In genomic region chr1:190019717-190020116, GRCh38 we compare ENCODE assay signal across 21 cellular contexts.
DNase-seq lines count a peak whose midpoint lies in the region; ATAC-seq, FAIRE-seq and TF ChIP-seq lines count a peak whose summit lies in the region.
"Had no signal": no experiment of that assay in that cellular context is flagged by ENCODE, and none has a peak within 500 bp of the region (broad histone marks: within the 10 kb centered on the region; RNA-seq: fewer than 3 reads in every experiment).

No MANE protein-coding gene starts in this region.

- TF ChIP-seq POLR2A in HepG2 (IDR thresholded peaks at IDR 0.05; ENCODE audit: insufficient read depth in 1 of 2, low read depth in 2 of 2, low read length in 2 of 2) (no peak), right lobe of liver (IDR thresholded peaks at IDR 0.05) (no peak), GM12878 (IDR thresholded peaks at IDR 0.05; ENCODE audit: low read depth, low read length) (no peak)

- intact Hi-C loops in HepG2 (cut with micrococcal nuclease; ENCODE audit: unreplicated experiment) (no loop called here), right lobe of liver (cut with DNase I) (no loop called here), GM12878 (cut with micrococcal nuclease; ENCODE audit: unreplicated experiment) (no loop called here)

- H3F3A ChIP-seq in MM.1S (ENCODE audit: insufficient read depth, low read length): no peaks in the 10 kb centered on the region

- SMC1A ChIA-PET in GM12878 (lab: Charles Lee; ENCODE audit: uncharacterized antibody, unreplicated experiment): no interaction called here

- TF ChIP-seq RAD21 in HepG2 (CRISPR knock-in tag; IDR thresholded peaks at IDR 0.05) (no peak), GM12878 (IDR thresholded peaks at IDR 0.05; ENCODE audit: insufficient read depth, low read depth, low read length) (no peak)

- in situ Hi-C loops in HepG2 (cut with HindIII; ENCODE audit: extremely low pct_ligation_motif_present, low pct_unique_long_range_greater_than_20kb): no loop called here
- in situ Hi-C loops in GM12878 (cut with MboI): no loop called here

- H4K20me1 ChIP-seq in HepG2 (ENCODE audit: insufficient read depth, low read length): no peaks in the 10 kb centered on the region
- no peaks in the 10 kb centered on the region for H4K20me1 ChIP-seq in MM.1S (ENCODE audit: insufficient read depth, low read length)
- H4K20me1 ChIP-seq in GM12878 (ENCODE audit: control insufficient read depth, insufficient read depth): no peaks in the 10 kb centered on the region

- H3K27ac ChIP-seq in HepG2 (ENCODE audit: extremely low read length, insufficient read depth, low read length) (no peak overlapping the region), right lobe of liver (no peak overlapping the region), MM.1S (ENCODE audit: low read length) (peak overlapping the region; percentile 31; the same call in 1 of the 2 replicates), GM12878 (ENCODE audit: control insufficient read depth, insufficient read depth) (no peak overlapping the region), caudate nucleus (ENCODE audit: low read depth, low read length) (no peak overlapping the region)
- H3K27ac ChIP-seq: 22Rv1, HL-60 had no signal

- H3K4me1 ChIP-seq in HepG2 (ENCODE audit: insufficient read depth, low read length) (no peaks in the 10 kb centered on the region), right lobe of liver (no peaks in the 10 kb centered on the region), MM.1S (ENCODE audit: low read length) (no peaks in the 10 kb centered on the region), GM12878 (ENCODE audit: control insufficient read depth, insufficient read depth, low read length) (no peaks in the 10 kb centered on the region)

- no peak for TF ChIP-seq EP300 in HepG2 (IDR thresholded peaks at IDR 0.05; ENCODE audit: low read depth in 2 of 2, low read length in 2 of 2)
- no peak for TF ChIP-seq EP300 in HepG2 (CRISPR knock-in tag; IDR thresholded peaks at IDR 0.05; ENCODE audit: borderline replicate concordance)
- no peak for TF ChIP-seq EP300 in GM12878 (IDR thresholded peaks at IDR 0.05; ENCODE audit: borderline replicate concordance in 1 of 2, control insufficient read depth in 1 of 2, low read depth in 2 of 2, low read length in 2 of 2)

- H3K27me3 ChIP-seq in HepG2 (ENCODE audit: control insufficient read depth in 1 of 2, insufficient read depth in 2 of 2, low read length in 2 of 2) (no peaks in the 10 kb centered on the region), right lobe of liver (no peaks in the 10 kb centered on the region), MM.1S (replicated peaks; ENCODE audit: insufficient read depth, low read length) (no peaks in the 10 kb centered on the region), GM12878 (replicated peaks in 1 of 2; ENCODE audit: control insufficient read depth in 2 of 2, insufficient read depth in 2 of 2, low read length in 1 of 2) (no peaks in the 10 kb centered on the region)
- H3K27me3 ChIP-seq: MG63 had no signal

- no peak overlapping the region for H3K4me3 ChIP-seq in HepG2 (replicated peaks in 1 of 3; ENCODE audit: insufficient read depth in 1 of 3, low read depth in 2 of 3, low read length in 3 of 3)
- no peak overlapping the region for H3K4me3 ChIP-seq in right lobe of liver
- H3K4me3 ChIP-seq in MM.1S (ENCODE audit: low read length): no peak overlapping the region; the same call in 1 of the 2 replicates
- H3K4me3 ChIP-seq in GM12878: no peak overlapping the region
- H3K4me3 ChIP-seq: MG63 had no signal

- CTCF ChIA-PET in HepG2 (lab: Yijun Ruan, JAX; ENCODE audit: low intra/inter-chr PET ratio, low total read pairs): no interaction called here
- CTCF ChIA-PET in GM12878 (lab: Yijun Ruan, JAX): no interaction called here

- no peaks in the 10 kb centered on the region for H3K79me2 ChIP-seq in HepG2 (ENCODE audit: insufficient read depth, low read length)
- no peaks in the 10 kb centered on the region for H3K79me2 ChIP-seq in MM.1S (ENCODE audit: low read length)
- H3K79me2 ChIP-seq in GM12878 (ENCODE audit: control insufficient read depth, insufficient read depth, low read length): no peaks in the 10 kb centered on the region

- RAD21 ChIA-PET in GM12878 (lab: Charles Lee; ENCODE audit: unreplicated experiment): no interaction called here

- H3K9me3 ChIP-seq in HepG2 (ENCODE audit: low read length): no peaks in the 10 kb centered on the region
- no peaks in the 10 kb centered on the region for H3K9me3 ChIP-seq in right lobe of liver
- no peaks in the 10 kb centered on the region for H3K9me3 ChIP-seq in MM.1S (replicated peaks; ENCODE audit: insufficient read depth, low read length)
- no peaks in the 10 kb centered on the region for H3K9me3 ChIP-seq in GM12878 (replicated peaks; ENCODE audit: control insufficient read depth, insufficient read depth, low read length)
- H3K9me3 ChIP-seq: MG63 had no signal

- no peaks in the 10 kb centered on the region for H3K9me2 ChIP-seq in MM.1S (replicated peaks; ENCODE audit: insufficient read depth, low read length)

- BruUV-seq in HepG2 (replicated peaks; lab: Mats Ljungman, UMichigan): no TSS peak
- no TSS peak for BruUV-seq in GM12878 (replicated peaks; lab: Mats Ljungman, UMichigan)

- FAIRE-seq in HepG2 (lab: Jason Lieb, UNC) (no peak), GM12878 (lab: Jason Lieb, UNC) (no peak)
- FAIRE-seq: GM12891, H1 had no signal

- POLR2A ChIA-PET in HepG2 (lab: Yijun Ruan, JAX) (no interaction called here), GM12878 (lab: Charles Lee) (no interaction called here)

- no peak for TF ChIP-seq CTCF in HepG2 (CRISPR knock-in tag; IDR thresholded peaks at IDR 0.05)
- no peak for TF ChIP-seq CTCF in right lobe of liver (IDR thresholded peaks at IDR 0.05)
- TF ChIP-seq CTCF in MM.1S (IDR thresholded peaks at IDR 0.05; ENCODE audit: low read length): no peak
- TF ChIP-seq CTCF in GM12878 (IDR thresholded peaks at IDR 0.05 in 2 of 3, conservative IDR thresholded peaks at IDR 0.05 in 1 of 3; ENCODE audit: control insufficient read depth in 2 of 3, extremely low read depth in 1 of 3, insufficient read depth in 1 of 3, low read depth in 3 of 3, low read length in 3 of 3): no peak

- peak overlapping the region; percentile 12; the same call in 1 of the 2 replicates for H3K4me2 ChIP-seq in HepG2 (ENCODE audit: low read depth, low read length)
- 0 out of 2 replicates have a peak overlapping the region, but pooled peaks have one; percentile 7 for H3K4me2 ChIP-seq in MM.1S (ENCODE audit: low read depth, low read length)
- no peak overlapping the region for H3K4me2 ChIP-seq in GM12878 (ENCODE audit: control insufficient read depth, insufficient read depth)

- H3K9ac ChIP-seq in HepG2 (ENCODE audit: insufficient read depth, low read depth, low read length) (no peak overlapping the region), MM.1S (ENCODE audit: low read length) (no peak overlapping the region), GM12878 (ENCODE audit: control insufficient read depth, insufficient read depth, low read length) (no peak overlapping the region)

- no peak overlapping the region for H2AFZ ChIP-seq in HepG2 (ENCODE audit: low read length)
- H2AFZ ChIP-seq in MM.1S (ENCODE audit: low read length): no peak overlapping the region
- H2AFZ ChIP-seq in GM12878 (ENCODE audit: control insufficient read depth, low read depth, low read length): no peak overlapping the region

- DNase-seq in HepG2 (ENCODE audit: low spot score): no peak
- no peak for DNase-seq in right lobe of liver
- no peak for DNase-seq in MM.1S
- no peak for DNase-seq in GM12878 (ENCODE audit: low read depth, low spot score)
- no peak for DNase-seq in NCI-H748 (lab: John Stamatoyannopoulos, UW; ENCODE audit: unreplicated experiment)
- DNase-seq in caudate nucleus (lab: John Stamatoyannopoulos, UW): no peak
- DNase-seq: GF-D8, IMR-90, Karpas-422, MG63, NCI-H1092 treated with DMSO at 0.1 percent for 48 hours, NCI-H2081, NCI-H510A treated with DMSO at 0.1 percent for 48 hours, NCI-H82, T-helper 17 cell had no signal

- H3K36me3 ChIP-seq in HepG2 (replicated peaks in 1 of 2; ENCODE audit: control insufficient read depth in 1 of 2, insufficient read depth in 2 of 2, low read length in 2 of 2): no peaks in the 10 kb centered on the region
- H3K36me3 ChIP-seq in right lobe of liver: no peaks in the 10 kb centered on the region
- no peaks in the 10 kb centered on the region for H3K36me3 ChIP-seq in MM.1S (replicated peaks; ENCODE audit: insufficient read depth, low read length)
- no peaks in the 10 kb centered on the region for H3K36me3 ChIP-seq in GM12878 (ENCODE audit: control insufficient read depth in 2 of 2, insufficient read depth in 2 of 2, low read length in 1 of 2)
- H3K36me3 ChIP-seq: MG63 had no signal

- WGBS in HepG2 (ENCODE audit: low lambda C conversion rate): 19% methylated on average over 6 of the region's 6 CpGs
- 56% methylated on average over 6 of the region's 6 CpGs for WGBS in right lobe of liver (ENCODE audit: insufficient coverage, low coverage, low lambda C conversion rate, missing lambda C conversion rate)
- 48% methylated on average over 6 of the region's 6 CpGs for WGBS in GM12878 (ENCODE audit: insufficient coverage, insufficient replicate concordance, low lambda C conversion rate, missing lambda C conversion rate)

- ATAC-seq in HepG2 (no peak), right lobe of liver (no peak), GM12878 (peak; percentile 83), HG02885 (IDR thresholded peaks at IDR 0.05; ENCODE audit: poor library complexity, unreplicated experiment) (no peak), GM21717 (IDR thresholded peaks at IDR 0.05; ENCODE audit: unreplicated experiment) (no peak)
- ATAC-seq: T-helper 17 cell had no signal

TF ChIP-seq in HepG2, 621 proteins besides CTCF, POLR2A, EP300 and RAD21 (continues in another document):
- TF ChIP-seq ZNF839 (CRISPR knock-in tag; IDR thresholded peaks at IDR 0.05; ENCODE audit: borderline replicate concordance): no peak
- TF ChIP-seq SIN3A (IDR thresholded peaks at IDR 0.05; ENCODE audit: borderline replicate concordance, low read depth, low read length): no peak
- no peak for TF ChIP-seq MLLT10 (CRISPR knock-in tag; IDR thresholded peaks at IDR 0.05)
- no peak for TF ChIP-seq ZNF780A (CRISPR knock-in tag; IDR thresholded peaks at IDR 0.05)
